Comparison of ENCODE assay signal across 8 cellular contexts in the genomic region with DNA sequence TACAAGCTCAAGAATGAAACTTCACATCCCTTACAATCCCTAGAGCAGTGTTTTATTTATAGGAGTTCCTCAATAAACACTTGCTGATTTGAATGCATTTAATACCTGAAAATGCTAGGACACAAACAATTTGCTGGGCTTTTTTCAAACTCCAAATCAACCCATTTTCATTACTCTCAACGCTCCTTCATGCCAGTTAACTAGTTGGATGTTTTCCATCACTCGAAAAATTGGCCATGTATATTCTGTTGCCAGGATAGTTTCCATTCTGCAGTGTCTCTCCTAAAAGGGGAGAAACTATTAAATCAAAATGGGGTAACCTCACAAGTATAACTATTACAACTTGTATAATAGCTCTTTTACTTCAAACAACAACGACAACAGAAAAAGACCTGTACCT. TPM values are rescaled to one million over a fixed set of nuclear protein-coding genes. Genes with fewer than 3 reads are reported as not detected.
A peak's percentile ranks its signal among the peaks of the same experiment; 100 is the strongest.
DNase-seq lines count a peak whose midpoint lies in the region; ATAC-seq and TF ChIP-seq lines count a peak whose summit lies in the region.

No MANE protein-coding gene starts in this region.

- H3K27ac ChIP-seq in esophagus muscularis mucosa (replicated peaks in 1 of 4) (peak overlapping the region; percentile 97 to 99 (median 98)), rectal smooth muscle tissue (ENCODE audit: low read depth, low read length) (peak overlapping the region; percentile 98)

- in situ Hi-C loops in GM13976 (cut with MboI; ENCODE audit: low sequenced_read_pairs, unreplicated experiment): no loop called here

- whole genome bisulfite sequencing in esophagus muscularis mucosa: 38% methylated on average over 3 of the region's 3 CpGs

- TF ChIP-seq EP300 in esophagus muscularis mucosa (IDR thresholded peaks at IDR 0.05): no peak

- TF ChIP-seq POLR2A in esophagus muscularis mucosa (IDR thresholded peaks at IDR 0.05; ENCODE audit: low read depth): no peak

- peaks cover 0 to 12% (median 0%) of the 10 kb centered on the region in 4 donors for H3K36me3 ChIP-seq in esophagus muscularis mucosa
- H3K36me3 ChIP-seq in rectal smooth muscle tissue (ENCODE audit: control insufficient read depth, insufficient read depth, low read length): no peaks in the 10 kb centered on the region

- H3K4me1 ChIP-seq in esophagus muscularis mucosa (peaks cover 41 to 49% (median 45%) of the 10 kb centered on the region in 4 donors), rectal smooth muscle tissue (ENCODE audit: control insufficient read depth, insufficient read depth, low read length) (no peaks in the 10 kb centered on the region)

- TF ChIP-seq CTCF in esophagus muscularis mucosa (IDR thresholded peaks at IDR 0.05): no peak
- TF ChIP-seq CTCF in GM13976 (IDR thresholded peaks at IDR 0.05; ENCODE audit: borderline replicate concordance, control extremely low read depth, extremely low read depth, insufficient read depth, missing control alignments): no peak

- intact Hi-C loops in esophagus muscularis mucosa (cut with DNase I): no loop called here

- no peak overlapping the region for H3K9ac ChIP-seq in rectal smooth muscle tissue (ENCODE audit: low read length)

- no peak for ATAC-seq in GM19328 (IDR thresholded peaks at IDR 0.05; ENCODE audit: unreplicated experiment)

- H3K4me3 ChIP-seq in GM08714 (ENCODE audit: low read length) (peak overlapping the region; percentile 92; the same call in 1 of the 2 replicates), esophagus muscularis mucosa (peak overlapping the region; percentile 69 to 88 (median 74)), rectal smooth muscle tissue (ENCODE audit: low read length) (no peak overlapping the region)

- H3K9me3 ChIP-seq in esophagus muscularis mucosa: no peaks in the 10 kb centered on the region

- DNase-seq in RPMI8226 (peak; percentile 20), esophagus muscularis mucosa (ENCODE audit: extremely low spot score) (no peak), NCI-H82 (lab: John Stamatoyannopoulos, UW) (no peak), GM13976 (ENCODE audit: low spot score) (no peak)
- DNase-seq in NK-92 treated with Interleukin-12 subunit alpha and Interleukin-12 subunit beta, amount 100 ng/mL, for 24 hours (lab: John Stamatoyannopoulos, UW): no peak

- H3K27me3 ChIP-seq in esophagus muscularis mucosa: no peaks in the 10 kb centered on the region
- H3K27me3 ChIP-seq in rectal smooth muscle tissue (ENCODE audit: control insufficient read depth, insufficient read depth, low read length): no peaks in the 10 kb centered on the region

RNA-seq across cellular contexts. Expression of gene GBE1, which starts 1.2 kb away (rescaled TPM):
- total RNA-seq in esophagus muscularis mucosa: 10 to 100 TPM; 22.2 to 27.8 (median 25.3) TPM
